Comparison of ENCODE assay signal across 11 cellular contexts in genomic region chr9:94800424-94801117, GRCh38.
DNase-seq lines count a peak whose midpoint lies in the region; ATAC-seq, FAIRE-seq and TF ChIP-seq lines count a peak whose summit lies in the region.
"Had no signal": no experiment of that assay in that cellular context is flagged by ENCODE, and none has a peak within 500 bp of the region (broad histone marks: within the 10 kb centered on the region; RNA-seq: fewer than 3 reads in every experiment).

No MANE protein-coding gene starts in this region.

- H3K4me3 ChIP-seq in Peyer's patch: no peak overlapping the region
- peak overlapping the region in 22 of 59 donors; percentile 0 to 31 (median 12) for H3K4me3 ChIP-seq in dorsolateral prefrontal cortex
- no peak overlapping the region for H3K4me3 ChIP-seq in muscle layer of duodenum (ENCODE audit: low read depth in 1 of 2, low read length in 2 of 2)
- H3K4me3 ChIP-seq in HepG2 (replicated peaks in 1 of 3; ENCODE audit: insufficient read depth in 1 of 3, low read depth in 2 of 3, low read length in 3 of 3): no peak overlapping the region
- no peak overlapping the region for H3K4me3 ChIP-seq in neural progenitor cell

- H3K4me3 Mint-ChIP-seq in type B pancreatic cell (no peak overlapping the region), neural progenitor cell (no peak overlapping the region)
- H3K4me3 Mint-ChIP-seq: activated naive CD4-positive, alpha-beta T cell treated with anti-CD3 and anti-CD28 coated beads for 36 hours had no signal

- DNase-seq in Peyer's patch (no peak), dorsolateral prefrontal cortex (no peak), type B pancreatic cell (ENCODE audit: extremely low spot score, unreplicated experiment) (no peak), frontal cortex (ENCODE audit: low spot score in 2 of 2) (no peak), HepG2 (ENCODE audit: low spot score) (no peak), neural progenitor cell (ENCODE audit: low spot score) (no peak)
- DNase-seq: activated CD4-positive, alpha-beta T cell treated with anti-CD3 and anti-CD28 coated beads, Interleukin-2, amount 50 U/mL, for 4 hours; activated naive CD4-positive, alpha-beta T cell treated with anti-CD3 and anti-CD28 coated beads for 36 hours; SHP77 treated with DMSO at 0.1 percent for 48 hours had no signal

- intact Hi-C loops in dorsolateral prefrontal cortex (cut with DNase I) (no loop called here), HepG2 (cut with micrococcal nuclease; ENCODE audit: unreplicated experiment) (no loop called here)

- FAIRE-seq in frontal cortex (lab: Jason Lieb, UNC) (no peak), HepG2 (lab: Jason Lieb, UNC) (no peak)
- FAIRE-seq: urothelium cell line had no signal

- H4K20me1 ChIP-seq in HepG2 (ENCODE audit: insufficient read depth, low read length) (no peaks in the 10 kb centered on the region), neural progenitor cell (ENCODE audit: low read depth) (no peaks in the 10 kb centered on the region)

- POLR2A ChIA-PET in HepG2 (lab: Yijun Ruan, JAX): no interaction called here

- H3K36me3 Mint-ChIP-seq in type B pancreatic cell (peaks cover 32% of the 10 kb centered on the region), neural progenitor cell (peaks cover 13% of the 10 kb centered on the region)

- H3K4me1 Mint-ChIP-seq in type B pancreatic cell (ENCODE audit: unreplicated experiment) (peaks cover 66% of the 10 kb centered on the region), neural progenitor cell (peaks cover 22% of the 10 kb centered on the region)

- TF ChIP-seq RAD21 in HepG2 (CRISPR knock-in tag; IDR thresholded peaks at IDR 0.05): no peak

- in situ Hi-C loops in HepG2 (cut with HindIII; ENCODE audit: extremely low pct_ligation_motif_present, low pct_unique_long_range_greater_than_20kb): no loop called here

- CTCF ChIA-PET in HepG2 (lab: Yijun Ruan, JAX; ENCODE audit: low intra/inter-chr PET ratio, low total read pairs): no interaction called here

- H3K79me2 ChIP-seq in HepG2 (ENCODE audit: insufficient read depth, low read length) (no peaks in the 10 kb centered on the region), neural progenitor cell (ENCODE audit: low read depth) (no peaks in the 10 kb centered on the region)

- ATAC-seq in HepG2: no peak

- no peak overlapping the region for H3K4me2 ChIP-seq in HepG2 (ENCODE audit: low read depth, low read length)
- no peak overlapping the region for H3K4me2 ChIP-seq in neural progenitor cell

- H2AFZ ChIP-seq in HepG2 (ENCODE audit: low read length) (no peak overlapping the region), neural progenitor cell (replicated peaks) (no peak overlapping the region)

- no peak overlapping the region for H3K9ac ChIP-seq in HepG2 (ENCODE audit: insufficient read depth, low read depth, low read length)
- no peak overlapping the region for H3K9ac ChIP-seq in neural progenitor cell

- H3F3A ChIP-seq in neural progenitor cell (ENCODE audit: low read depth): no peaks in the 10 kb centered on the region

- H3K27ac ChIP-seq in Peyer's patch (peak overlapping the region in 3 of 4 donors; percentile 34 to 67 (median 44)), dorsolateral prefrontal cortex (peak overlapping the region; percentile 6 to 91 (median 79)), muscle layer of duodenum (ENCODE audit: low read length) (peak overlapping the region; percentile 31), HepG2 (ENCODE audit: extremely low read length, insufficient read depth, low read length) (no peak overlapping the region), neural progenitor cell (no peak overlapping the region)

- no peaks in the 10 kb centered on the region for H3K27me3 Mint-ChIP-seq in type B pancreatic cell
- peaks cover under 1% of the 10 kb centered on the region for H3K27me3 Mint-ChIP-seq in neural progenitor cell (ENCODE audit: insufficient read depth, low read depth)

- H3K9me3 Mint-ChIP-seq in type B pancreatic cell (no peaks in the 10 kb centered on the region), neural progenitor cell (no peaks in the 10 kb centered on the region)
- H3K9me3 Mint-ChIP-seq: activated naive CD4-positive, alpha-beta T cell treated with anti-CD3 and anti-CD28 coated beads for 36 hours had no signal

- 95% methylated on average over 8 of the region's 8 CpGs for WGBS in HepG2 (ENCODE audit: low lambda C conversion rate)

- peaks cover 0 to 18% (median 0%) of the 10 kb centered on the region in 4 donors for H3K4me1 ChIP-seq in Peyer's patch
- peaks cover 3 to 4% of the 10 kb centered on the region in 2 donors for H3K4me1 ChIP-seq in muscle layer of duodenum (ENCODE audit: control insufficient read depth in 1 of 2, insufficient read depth in 2 of 2, low read length in 2 of 2)
- peaks cover 35% of the 10 kb centered on the region for H3K4me1 ChIP-seq in HepG2 (ENCODE audit: insufficient read depth, low read length)
- H3K4me1 ChIP-seq in neural progenitor cell: no peaks in the 10 kb centered on the region

- no peak for TF ChIP-seq CTCF in Peyer's patch (IDR thresholded peaks at IDR 0.05)
- TF ChIP-seq CTCF in dorsolateral prefrontal cortex (IDR thresholded peaks at IDR 0.05 in 54 of 56, conservative IDR thresholded peaks at IDR 0.05 in 2 of 56; ENCODE audit: low read depth in 1 of 56, partially characterized antibody in 56 of 56): no peak
- TF ChIP-seq CTCF in type B pancreatic cell (conservative IDR thresholded peaks at IDR 0.05): no peak
- no peak for TF ChIP-seq CTCF in HepG2 (CRISPR knock-in tag; IDR thresholded peaks at IDR 0.05)
- TF ChIP-seq CTCF in neural progenitor cell (IDR thresholded peaks at IDR 0.05): no peak

- no peaks in the 10 kb centered on the region for H3K9me3 ChIP-seq in Peyer's patch
- no peaks in the 10 kb centered on the region for H3K9me3 ChIP-seq in muscle layer of duodenum (ENCODE audit: control insufficient read depth in 1 of 2, low read length in 2 of 2)
- no peaks in the 10 kb centered on the region for H3K9me3 ChIP-seq in HepG2 (ENCODE audit: low read length)
- no peaks in the 10 kb centered on the region for H3K9me3 ChIP-seq in neural progenitor cell (ENCODE audit: low read depth)

- H3K36me3 ChIP-seq in Peyer's patch: peaks cover 0 to 5% (median 0%) of the 10 kb centered on the region in 3 donors
- H3K36me3 ChIP-seq in muscle layer of duodenum (ENCODE audit: control insufficient read depth in 1 of 2, insufficient read depth in 2 of 2, low read length in 2 of 2): peaks cover 0 to 12% of the 10 kb centered on the region in 2 donors
- peaks cover 5 to 24% of the 10 kb centered on the region in 2 experiments for H3K36me3 ChIP-seq in HepG2 (replicated peaks in 1 of 2; ENCODE audit: control insufficient read depth in 1 of 2, insufficient read depth in 2 of 2, low read length in 2 of 2)
- no peaks in the 10 kb centered on the region for H3K36me3 ChIP-seq in neural progenitor cell

- TF ChIP-seq POLR2A in Peyer's patch (IDR thresholded peaks at IDR 0.05) (no peak), HepG2 (IDR thresholded peaks at IDR 0.05; ENCODE audit: insufficient read depth in 1 of 2, low read depth in 2 of 2, low read length in 2 of 2) (no peak)

- no TSS peak for BruUV-seq in HepG2 (replicated peaks; lab: Mats Ljungman, UMichigan)

- TF ChIP-seq EP300 in HepG2 (IDR thresholded peaks at IDR 0.05; ENCODE audit: low read depth in 2 of 2, low read length in 2 of 2): no peak
- TF ChIP-seq EP300 in HepG2 (CRISPR knock-in tag; IDR thresholded peaks at IDR 0.05; ENCODE audit: borderline replicate concordance): no peak

- H3K27me3 ChIP-seq in Peyer's patch (no peaks in the 10 kb centered on the region), dorsolateral prefrontal cortex (no peaks in the 10 kb centered on the region), muscle layer of duodenum (ENCODE audit: low read depth, low read length) (no peaks in the 10 kb centered on the region), HepG2 (ENCODE audit: control insufficient read depth in 1 of 2, insufficient read depth in 2 of 2, low read length in 2 of 2) (no peaks in the 10 kb centered on the region), neural progenitor cell (no peaks in the 10 kb centered on the region)

- peak overlapping the region; percentile 73 for H3K27ac Mint-ChIP-seq in type B pancreatic cell
- no peak overlapping the region for H3K27ac Mint-ChIP-seq in neural progenitor cell
- H3K27ac Mint-ChIP-seq: activated naive CD4-positive, alpha-beta T cell treated with anti-CD3 and anti-CD28 coated beads for 36 hours had no signal

TF ChIP-seq in HepG2, 621 proteins besides CTCF, POLR2A, EP300 and RAD21 (continues in another document):
- no peak for TF ChIP-seq FOXC1 (CRISPR knock-in tag; IDR thresholded peaks at IDR 0.05; ENCODE audit: borderline replicate concordance)
- no peak for TF ChIP-seq ZNF337 (CRISPR knock-in tag; IDR thresholded peaks at IDR 0.05; ENCODE audit: borderline replicate concordance, low read depth)
- TF ChIP-seq ZNF781 (CRISPR knock-in tag; IDR thresholded peaks at IDR 0.05; ENCODE audit: borderline replicate concordance, not compliant biosample characterization): no peak
- TF ChIP-seq ZNF687 (CRISPR knock-in tag; IDR thresholded peaks at IDR 0.05): no peak
- no peak for TF ChIP-seq ZNF652 (CRISPR knock-in tag; IDR thresholded peaks at IDR 0.05; ENCODE audit: borderline replicate concordance, low read depth)
- TF ChIP-seq ZNF501 (CRISPR knock-in tag; IDR thresholded peaks at IDR 0.05): no peak

Comparison
In these comparisons a context has a peak if more than half of its experiments do, and no peak if none do; other contexts are left out.
1. H3K27ac ChIP-seq: peak in Peyer's patch (3 of 4), dorsolateral prefrontal cortex (59 of 59) and muscle layer of duodenum (single experiment); none in HepG2 (single experiment) and neural progenitor cell (single experiment).